In genomic region chr15:75104804-75105557, GRCh38 we compare ENCODE assay signal across 8 cellular contexts.
DNase-seq lines count a peak whose midpoint lies in the region; ATAC-seq, FAIRE-seq and TF ChIP-seq lines count a peak whose summit lies in the region.

No MANE protein-coding gene starts in this region.

- H3K4me1 ChIP-seq in muscle layer of duodenum (ENCODE audit: control insufficient read depth in 1 of 2, insufficient read depth in 2 of 2, low read length in 2 of 2): peaks cover 0 to 10% of the 10 kb centered on the region in 2 donors
- H3K4me1 ChIP-seq in Karpas-422 (ENCODE audit: low read length): no peaks in the 10 kb centered on the region

- peak overlapping the region in 1 of 2 donors; percentile 24 for H3K4me3 Mint-ChIP-seq in effector memory CD8-positive, alpha-beta T cell

- FAIRE-seq in GM18507 (lab: Jason Lieb, UNC): peak; percentile 97

- no peak overlapping the region for H2AFZ ChIP-seq in Karpas-422 (ENCODE audit: low read length)

- DNase-seq in AG09309 (ENCODE audit: low read depth) (peak; percentile 78), GM18507 (ENCODE audit: extremely low spot score, insufficient read length, low read depth) (no peak), Karpas-422 (no peak)
- DNase-seq in effector memory CD8-positive, alpha-beta T cell: no peak

- H3K9me2 ChIP-seq in Karpas-422 (replicated peaks; ENCODE audit: insufficient read depth, low read length): no peaks in the 10 kb centered on the region

- ATAC-seq in HG03520 (IDR thresholded peaks at IDR 0.05; ENCODE audit: unreplicated experiment) (peak; percentile 44), SK-N-SH treated with all-trans-retinoic acid at 6 μM for 48 hours (peak; percentile 51; the same call in 2 of the 3 replicates), GM21526 (IDR thresholded peaks at IDR 0.05; ENCODE audit: low FRiP score, unreplicated experiment) (no peak)
- ATAC-seq in effector memory CD8-positive, alpha-beta T cell (replicated peaks): peak; percentile 18

- TF ChIP-seq CTCF in AG09309 (IDR thresholded peaks at IDR 0.05; ENCODE audit: control insufficient read depth, insufficient read depth, low read depth, low read length, missing control alignments): no peak

- H3K27me3 ChIP-seq in muscle layer of duodenum (ENCODE audit: low read depth, low read length) (no peaks in the 10 kb centered on the region), Karpas-422 (ENCODE audit: low read length) (no peaks in the 10 kb centered on the region)

- H3K36me3 ChIP-seq in muscle layer of duodenum (ENCODE audit: control insufficient read depth in 1 of 2, insufficient read depth in 2 of 2, low read length in 2 of 2) (no peaks in the 10 kb centered on the region), Karpas-422 (ENCODE audit: insufficient read depth, low read length) (no peaks in the 10 kb centered on the region)

- H3K79me2 ChIP-seq in Karpas-422 (ENCODE audit: low read length): no peaks in the 10 kb centered on the region

- H4K20me1 ChIP-seq in Karpas-422 (ENCODE audit: insufficient read depth, low read depth, low read length): no peaks in the 10 kb centered on the region

- H3K4me3 ChIP-seq in AG09309 (ENCODE audit: control insufficient read depth, low read depth, low read length): no peak overlapping the region
- H3K4me3 ChIP-seq in muscle layer of duodenum (ENCODE audit: low read depth in 1 of 2, low read length in 2 of 2): no peak overlapping the region
- H3K4me3 ChIP-seq in Karpas-422 (ENCODE audit: low read length): no peak overlapping the region

- H3K4me1 Mint-ChIP-seq in effector memory CD8-positive, alpha-beta T cell (ENCODE audit: low read depth in 2 of 2): peaks cover 24 to 29% of the 10 kb centered on the region in 2 donors

- peak overlapping the region; percentile 7 to 68 for H3K27ac Mint-ChIP-seq in effector memory CD8-positive, alpha-beta T cell

- no peaks in the 10 kb centered on the region for H3K27me3 Mint-ChIP-seq in effector memory CD8-positive, alpha-beta T cell

- no peak overlapping the region for H3K9ac ChIP-seq in Karpas-422 (ENCODE audit: low read length)

- H3K36me3 Mint-ChIP-seq in effector memory CD8-positive, alpha-beta T cell (ENCODE audit: insufficient read depth): peaks cover 3% of the 10 kb centered on the region

- H3K27ac ChIP-seq in muscle layer of duodenum (ENCODE audit: low read length): peak overlapping the region; percentile 45
- H3K27ac ChIP-seq in Karpas-422 (ENCODE audit: low read length): no peak overlapping the region

- H3K9me3 Mint-ChIP-seq in effector memory CD8-positive, alpha-beta T cell: no peaks in the 10 kb centered on the region

- H3K4me2 ChIP-seq in Karpas-422 (ENCODE audit: low read depth, low read length, poor library complexity, severe bottlenecking): no peak overlapping the region

- no peaks in the 10 kb centered on the region for H3K9me3 ChIP-seq in muscle layer of duodenum (ENCODE audit: control insufficient read depth in 1 of 2, low read length in 2 of 2)
- no peaks in the 10 kb centered on the region for H3K9me3 ChIP-seq in Karpas-422 (ENCODE audit: low read length)

TF ChIP-seq in SK-N-SH treated with all-trans-retinoic acid at 6 μM for 48 hours, 23 proteins besides CTCF, POLR2A, EP300 and RAD21 (continues in another document):
- TF ChIP-seq TSHZ2 (CRISPR knock-in tag; IDR thresholded peaks at IDR 0.05): no peak
- TF ChIP-seq RARB (CRISPR knock-in tag; IDR thresholded peaks at IDR 0.05): no peak
- TF ChIP-seq POU6F1 (CRISPR knock-in tag; IDR thresholded peaks at IDR 0.05; ENCODE audit: borderline replicate concordance, low read depth): no peak
- no peak for TF ChIP-seq GLIS3 (CRISPR knock-in tag; IDR thresholded peaks at IDR 0.05)
- no peak for TF ChIP-seq ESRRG (CRISPR knock-in tag; IDR thresholded peaks at IDR 0.05)
- TF ChIP-seq PPARA (CRISPR knock-in tag; IDR thresholded peaks at IDR 0.05; ENCODE audit: borderline replicate concordance): no peak
- no peak for TF ChIP-seq TCF4 (CRISPR knock-in tag; IDR thresholded peaks at IDR 0.05; ENCODE audit: borderline replicate concordance)
- no peak for TF ChIP-seq BACH2 (CRISPR knock-in tag; IDR thresholded peaks at IDR 0.05; ENCODE audit: borderline replicate concordance)
- no peak for TF ChIP-seq CREB5 (CRISPR knock-in tag; IDR thresholded peaks at IDR 0.05; ENCODE audit: low read depth)
- TF ChIP-seq ZC3H10 (CRISPR knock-in tag; IDR thresholded peaks at IDR 0.05): no peak
- no peak for TF ChIP-seq ZNF70 (CRISPR knock-in tag; IDR thresholded peaks at IDR 0.05)
- no peak for TF ChIP-seq TOX (CRISPR knock-in tag; IDR thresholded peaks at IDR 0.05; ENCODE audit: borderline replicate concordance)
- TF ChIP-seq PATZ1 (CRISPR knock-in tag; IDR thresholded peaks at IDR 0.05; ENCODE audit: borderline replicate concordance): no peak
- no peak for TF ChIP-seq ISL1 (CRISPR knock-in tag; IDR thresholded peaks at IDR 0.05)
- no peak for TF ChIP-seq ZNF565 (CRISPR knock-in tag; conservative IDR thresholded peaks at IDR 0.05; ENCODE audit: low read depth)
- TF ChIP-seq ARNTL (CRISPR knock-in tag; IDR thresholded peaks at IDR 0.05; ENCODE audit: borderline replicate concordance, low read depth): no peak
- no peak for TF ChIP-seq SNAI2 (CRISPR knock-in tag; IDR thresholded peaks at IDR 0.05)
- no peak for TF ChIP-seq ZNF8 (CRISPR knock-in tag; IDR thresholded peaks at IDR 0.05)
- no peak for TF ChIP-seq ZFP3 (CRISPR knock-in tag; IDR thresholded peaks at IDR 0.05)
